In genomic region chr2:97706708-97707345, GRCh38 we compare ENCODE assay signal across 21 cellular contexts. TPM values are rescaled to one million over a fixed set of nuclear protein-coding genes. Genes with fewer than 3 reads are reported as not detected.
DNase-seq lines count a peak whose midpoint lies in the region; ATAC-seq and TF ChIP-seq lines count a peak whose summit lies in the region.
"Had no signal": no experiment of that assay in that cellular context is flagged by ENCODE, and none has a peak within 500 bp of the region (broad histone marks: within the 10 kb centered on the region; RNA-seq: fewer than 3 reads in every experiment).

No MANE protein-coding gene starts in this region.

- H3K79me2 ChIP-seq in hepatocyte, result no peaks in the 10 kb centered on the region

- TF ChIP-seq CTCF in hepatocyte (IDR thresholded peaks at IDR 0.05; ENCODE audit: poor library complexity) (no peak), gastrocnemius medialis (IDR thresholded peaks at IDR 0.05 in 4 of 5, conservative IDR thresholded peaks at IDR 0.05 in 1 of 5) (no peak)

- no peaks in the 10 kb centered on the region for H3K36me3 Mint-ChIP-seq in stimulated activated memory B cell treated with anti-CD40 and anti-IgM and Interleukin-4, amounts not matched to agents 10 μg/mL and 1 μg/mL and 100 μg/mL, for 72 hours
- H3K36me3 Mint-ChIP-seq: CD14-positive monocyte had no signal

- in situ Hi-C loops in gastrocnemius medialis (cut with MboI; ENCODE audit: low sequenced_read_pairs in 4 of 4), result no loop called here

- no peaks in the 10 kb centered on the region for H3K9me3 ChIP-seq in hepatocyte (ENCODE audit: low read depth)
- H3K9me3 ChIP-seq in gastrocnemius medialis, result no peaks in the 10 kb centered on the region

- H3K4me1 Mint-ChIP-seq in stimulated activated memory B cell treated with anti-CD40 and anti-IgM and Interleukin-4, amounts not matched to agents 10 μg/mL and 1 μg/mL and 100 μg/mL, for 72 hours, result peaks cover 6% of the 10 kb centered on the region

- peak; percentile 32 for DNase-seq in activated CD8-positive, alpha-beta memory T cell treated with anti-CD3 and anti-CD28 coated beads for 24 hours
- no peak for DNase-seq in activated CD8-positive, alpha-beta memory T cell treated with anti-CD3 and anti-CD28 coated beads, Interleukin-2, amount 50 U/mL, for 48 hours
- peak; percentile 35 for DNase-seq in H7
- DNase-seq in hepatocyte (ENCODE audit: low spot score), result peak; percentile 2
- DNase-seq in gastrocnemius medialis, result no peak
- no peak for DNase-seq in NCI-H446 treated with DMSO at 0.1 percent for 48 hours (lab: John Stamatoyannopoulos, UW)
- DNase-seq: 8988T; AML-193; KG1; NCI-H1105; NCI-H2029 treated with DMSO at 0.1 percent for 48 hours; NCI-H226; NCI-H524; NCI-H774; NK-92 treated with Interleukin-12 subunit alpha and Interleukin-12 subunit beta, amount 100 ng/mL, for 24 hours; SHP77 treated with DMSO at 0.1 percent for 48 hours had no signal

- H3K27me3 ChIP-seq in H7 (ENCODE audit: control insufficient read depth, insufficient read depth, low read length), result no peaks in the 10 kb centered on the region
- H3K27me3 ChIP-seq in hepatocyte, result no peaks in the 10 kb centered on the region
- no peaks in the 10 kb centered on the region for H3K27me3 ChIP-seq in gastrocnemius medialis

- H3K27me3 Mint-ChIP-seq in stimulated activated memory B cell treated with anti-CD40 and anti-IgM and Interleukin-4, amounts not matched to agents 10 μg/mL and 1 μg/mL and 100 μg/mL, for 72 hours, result peaks cover 26% of the 10 kb centered on the region

- no peaks in the 10 kb centered on the region for H3K9me3 Mint-ChIP-seq in stimulated activated memory B cell treated with anti-CD40 and anti-IgM and Interleukin-4, amounts not matched to agents 10 μg/mL and 1 μg/mL and 100 μg/mL, for 72 hours

- H3K4me2 ChIP-seq in hepatocyte, result no peak overlapping the region

- H3K27ac Mint-ChIP-seq in stimulated activated memory B cell treated with anti-CD40 and anti-IgM and Interleukin-4, amounts not matched to agents 10 μg/mL and 1 μg/mL and 100 μg/mL, for 72 hours, result no peak overlapping the region
- H3K27ac Mint-ChIP-seq: CD14-positive monocyte had no signal

- ATAC-seq in stimulated activated memory B cell treated with anti-CD40 and anti-IgM and Interleukin-4, amounts not matched to agents 10 μg/mL and 1 μg/mL and 100 μg/mL, for 72 hours, result peak; percentile 8
- ATAC-seq in gastrocnemius medialis, result no peak
- no peak for ATAC-seq in GM21367 (IDR thresholded peaks at IDR 0.05; ENCODE audit: unreplicated experiment)

- no peak overlapping the region for H2AFZ ChIP-seq in hepatocyte

- no peaks in the 10 kb centered on the region for H3K36me3 ChIP-seq in H7 (replicated peaks; ENCODE audit: control insufficient read depth, insufficient read depth, low read length)
- no peaks in the 10 kb centered on the region for H3K36me3 ChIP-seq in hepatocyte (replicated peaks; ENCODE audit: insufficient read depth, low read depth)
- no peaks in the 10 kb centered on the region for H3K36me3 ChIP-seq in gastrocnemius medialis

- H3K4me1 ChIP-seq in hepatocyte (ENCODE audit: insufficient read depth) (no peaks in the 10 kb centered on the region), gastrocnemius medialis (no peaks in the 10 kb centered on the region)

- intact Hi-C loops in gastrocnemius medialis (cut with DNase I; ENCODE audit: low total_unique reads), result no loop called here

- H3K4me3 Mint-ChIP-seq in stimulated activated memory B cell treated with anti-CD40 and anti-IgM and Interleukin-4, amounts not matched to agents 10 μg/mL and 1 μg/mL and 100 μg/mL, for 72 hours, result no peak overlapping the region
- H3K4me3 Mint-ChIP-seq: CD14-positive monocyte had no signal

- no peak for TF ChIP-seq POLR2A in gastrocnemius medialis (IDR thresholded peaks at IDR 0.05)

- H3K27ac ChIP-seq in hepatocyte (no peak overlapping the region), gastrocnemius medialis (no peak overlapping the region)
- H3K27ac ChIP-seq: RWPE1, SK-N-MC had no signal

- H3K9me2 ChIP-seq in hepatocyte (replicated peaks; ENCODE audit: insufficient read depth), result no peaks in the 10 kb centered on the region

- no peaks in the 10 kb centered on the region for H4K20me1 ChIP-seq in hepatocyte (ENCODE audit: insufficient read depth, poor library complexity, severe bottlenecking)

- 87% methylated on average over 9 of the region's 11 CpGs for WGBS in hepatocyte (ENCODE audit: low lambda C conversion rate, missing lambda C conversion rate)

- H3K4me3 ChIP-seq in H7 (ENCODE audit: insufficient read depth, low read depth, low read length) (no peak overlapping the region), hepatocyte (no peak overlapping the region), gastrocnemius medialis (no peak overlapping the region)
- H3K4me3 ChIP-seq: SK-N-MC had no signal

RNA-seq across cellular contexts. Expression of gene ZAP70, which starts 6.5 kb away (rescaled TPM):
- total RNA-seq in H7 (2014; rRNA removed; shearing (Covaris generic)), result 0.33 and 2.5 TPM in 2 replicates
- total RNA-seq in hepatocyte, result 0.80 and 1.4 TPM in 2 replicates
- polyA plus RNA-seq in hepatocyte, result 1.5 and 1.6 TPM in 2 replicates
- total RNA-seq in gastrocnemius medialis, result 1 to 10 TPM in 1 of 4 donors, under 1 TPM in 1, not detected in 2; 0.25 to 1.1 TPM

RNA-seq across cellular contexts. Expression of gene C2orf92, which starts 37.3 kb away (rescaled TPM):
- total RNA-seq in H7 (2014; rRNA removed; shearing (Covaris generic)), result 2.5 and 4.2 TPM in 2 replicates
- 2.1 and 5.5 TPM in 2 replicates for total RNA-seq in hepatocyte
- 4.5 and 7.2 TPM in 2 replicates for polyA plus RNA-seq in hepatocyte
- 1 to 10 TPM in 1 of 4 donors, under 1 TPM in 1, not detected in 2; 0.85 to 4.2 TPM for total RNA-seq in gastrocnemius medialis
- polyA plus RNA-seq: CD14-positive monocyte had no signal

RNA-seq across cellular contexts. Expression of gene ACTR1B, which starts 43.0 kb away (rescaled TPM):
- 49.7 and 58.3 TPM in 2 replicates for total RNA-seq in H7 (2014; rRNA removed; shearing (Covaris generic))
- 56.3 and 57.9 TPM in 2 replicates for total RNA-seq in hepatocyte
- 15.2 and 18.1 TPM in 2 replicates for polyA plus RNA-seq in hepatocyte
- total RNA-seq in gastrocnemius medialis, result 10 to 100 TPM; 53.5 to 76.1 (median 56.5) TPM

Comparison
In these comparisons a context has a peak if more than half of its experiments do, and no peak if none do; other contexts are left out.
1. DNase-seq: peak in activated CD8-positive, alpha-beta memory T cell treated with anti-CD3 and anti-CD28 coated beads for 24 hours (single experiment), H7 (single experiment) and hepatocyte (single experiment); none in activated CD8-positive, alpha-beta memory T cell treated with anti-CD3 and anti-CD28 coated beads, Interleukin-2, amount 50 U/mL, for 48 hours (single experiment), gastrocnemius medialis (0 of 2) and NCI-H446 treated with DMSO at 0.1 percent for 48 hours (single experiment).